In genomic region chr18:70422061-70422965, GRCh38 we compare ENCODE assay signal across 10 cellular contexts.
DNase-seq lines count a peak whose midpoint lies in the region; ATAC-seq and TF ChIP-seq lines count a peak whose summit lies in the region.
"Had no signal": no experiment of that assay in that cellular context is flagged by ENCODE, and none has a peak within 500 bp of the region (broad histone marks: within the 10 kb centered on the region; RNA-seq: fewer than 3 reads in every experiment).

No MANE protein-coding gene starts in this region.

- peak overlapping the region in 3 of 4 donors; percentile 28 to 71 (median 39) for H3K27ac ChIP-seq in body of pancreas
- H3K27ac ChIP-seq in upper lobe of left lung: peak overlapping the region in 3 of 4 donors; percentile 3 to 58 (median 30)
- H3K27ac ChIP-seq in spleen: peak overlapping the region in 3 of 8 donors; percentile 21 to 44 (median 38)

- H3K4me3 Mint-ChIP-seq in Calu3 (ENCODE audit: low read depth, unreplicated experiment): peak overlapping the region; percentile 46
- H3K4me3 Mint-ChIP-seq: stimulated activated naive CD8-positive, alpha-beta T cell treated with anti-CD3 and anti-CD28 coated beads, Interleukin-15, Interleukin-2, amounts not matched to agents 100 ng/mL and 50 ng/mL, for 24 hours had no signal

- H3K36me3 ChIP-seq in body of pancreas (replicated peaks in 1 of 2; ENCODE audit: insufficient read depth in 1 of 2, low read depth in 2 of 2): no peaks in the 10 kb centered on the region
- H3K36me3 ChIP-seq in upper lobe of left lung: no peaks in the 10 kb centered on the region
- H3K36me3 ChIP-seq in spleen: no peaks in the 10 kb centered on the region

- WGBS in body of pancreas, 2 donors: 31 to 41% methylated on average over 3 of the region's 3 CpGs
- WGBS in upper lobe of left lung, 2 donors: 32 to 33% methylated on average over 3 of the region's 3 CpGs
- WGBS in spleen, 5 donors: 37 to 48% (median 44%) methylated on average over 3 of the region's 3 CpGs

- no peak overlapping the region for H3K4me3 ChIP-seq in body of pancreas
- H3K4me3 ChIP-seq in upper lobe of left lung: no peak overlapping the region
- H3K4me3 ChIP-seq in spleen: no peak overlapping the region
- H3K4me3 ChIP-seq: dorsolateral prefrontal cortex had no signal

- TF ChIP-seq POLR2A in body of pancreas (IDR thresholded peaks at IDR 0.05) (no peak), upper lobe of left lung (IDR thresholded peaks at IDR 0.05) (no peak), spleen (IDR thresholded peaks at IDR 0.05) (no peak)

- H3K9me3 Mint-ChIP-seq in Calu3 (ENCODE audit: low read depth, unreplicated experiment): no peaks in the 10 kb centered on the region
- H3K9me3 Mint-ChIP-seq: stimulated activated naive CD8-positive, alpha-beta T cell treated with anti-CD3 and anti-CD28 coated beads, Interleukin-15, Interleukin-2, amounts not matched to agents 100 ng/mL and 50 ng/mL, for 24 hours had no signal

- BruUV-seq in Calu3 (replicated peaks; lab: Mats Ljungman, UMichigan): no TSS peak

- peaks cover 75% of the 10 kb centered on the region for H3K4me1 Mint-ChIP-seq in Calu3 (ENCODE audit: low read depth, unreplicated experiment)

- TF ChIP-seq CTCF in Calu3 (IDR thresholded peaks at IDR 0.05; ENCODE audit: unreplicated experiment) (no peak), body of pancreas (IDR thresholded peaks at IDR 0.05) (no peak), upper lobe of left lung (IDR thresholded peaks at IDR 0.05) (no peak), spleen (IDR thresholded peaks at IDR 0.05 in 8 of 11, conservative IDR thresholded peaks at IDR 0.05 in 3 of 11) (no peak)

- TF ChIP-seq EP300 in upper lobe of left lung (IDR thresholded peaks at IDR 0.05): peak in 1 of 4 donors; percentile 86

- CTCF ChIA-PET in Calu3 (lab: Charles Lee): interaction anchor here (0.6 to 2.9 kb wide), 8 partner anchors 9 to 227 kb away, joined by 3 to 18 read pairs (median 4); no protein-coding TSS in a partner anchor

- intact Hi-C loops in Calu3 (cut with micrococcal nuclease; ENCODE audit: unreplicated experiment): loop anchor here (2.0 to 5.0 kb wide), 3 partner anchors 38 to 130 kb away; no protein-coding TSS in a partner anchor
- intact Hi-C loops in body of pancreas (cut with DNase I): no loop called here
- intact Hi-C loops in left colon (cut with DNase I, micrococcal nuclease): no loop called here
- intact Hi-C loops in spleen (cut with DNase I; ENCODE audit: low total_unique reads): no loop called here

- H3K4me1 ChIP-seq in body of pancreas (no peaks in the 10 kb centered on the region), upper lobe of left lung (peaks cover 26 to 33% (median 32%) of the 10 kb centered on the region in 4 donors), spleen (peaks cover 0 to 30% (median 9%) of the 10 kb centered on the region in 6 donors)

- peak overlapping the region; percentile 93 for H3K27ac Mint-ChIP-seq in Calu3 (ENCODE audit: unreplicated experiment)
- H3K27ac Mint-ChIP-seq: stimulated activated naive CD8-positive, alpha-beta T cell treated with anti-CD3 and anti-CD28 coated beads, Interleukin-15, Interleukin-2, amounts not matched to agents 100 ng/mL and 50 ng/mL, for 24 hours had no signal

- H3K36me3 Mint-ChIP-seq in Calu3 (ENCODE audit: insufficient read depth, unreplicated experiment): peaks cover 24% of the 10 kb centered on the region

- ATAC-seq in body of pancreas (peak; percentile 89), left colon (peak; percentile 76), upper lobe of left lung (ENCODE audit: low FRiP score in 2 of 2) (peak; percentile 93 to 94), GM19452 (IDR thresholded peaks at IDR 0.05; ENCODE audit: unreplicated experiment) (no peak)

- DNase-seq in Calu3 (peak; percentile 86), NCI-H1105 treated with DMSO at 0.1 percent for 48 hours (lab: John Stamatoyannopoulos, UW) (peak; percentile 49), body of pancreas (peak; percentile 62 to 87 (median 68)), left colon (peak; percentile 60 to 83), upper lobe of left lung (peak in 1 of 2 donors; percentile 89), DMS79 (lab: John Stamatoyannopoulos, UW) (no peak), spleen (no peak)

- H3K27me3 ChIP-seq in body of pancreas (no peaks in the 10 kb centered on the region), upper lobe of left lung (no peaks in the 10 kb centered on the region), spleen (replicated peaks in 1 of 7) (no peaks in the 10 kb centered on the region)

- no peaks in the 10 kb centered on the region for H3K9me3 ChIP-seq in body of pancreas
- H3K9me3 ChIP-seq in upper lobe of left lung: no peaks in the 10 kb centered on the region
- no peaks in the 10 kb centered on the region for H3K9me3 ChIP-seq in spleen

- no peaks in the 10 kb centered on the region for H3K27me3 Mint-ChIP-seq in Calu3 (ENCODE audit: unreplicated experiment)

Comparison
In these comparisons a context has a peak if more than half of its experiments do, and no peak if none do; other contexts are left out.
1. DNase-seq: peak in Calu3 (single experiment), NCI-H1105 treated with DMSO at 0.1 percent for 48 hours (single experiment), body of pancreas (4 of 4) and left colon (2 of 2); none in DMS79 (single experiment) and spleen (single experiment).